1 cellular context compared by ENCODE assay signal in genomic region chr17:39014044-39014794, GRCh38.
TF ChIP-seq lines count a peak whose summit lies in the region.

No MANE protein-coding gene starts in this region.

TF ChIP-seq in K562, 482 proteins besides CTCF, POLR2A, EP300 and RAD21 (continued from another document and continues in another):
- no peak for TF ChIP-seq SMARCB1 (IDR thresholded peaks at IDR 0.05; ENCODE audit: insufficient read length, low read depth)
- no peak for TF ChIP-seq TOE1 (IDR thresholded peaks at IDR 0.05; ENCODE audit: borderline replicate concordance)
- no peak for TF ChIP-seq TOE1 (CRISPR knock-in tag; IDR thresholded peaks at IDR 0.05; ENCODE audit: borderline replicate concordance, low read depth)
- no peak for TF ChIP-seq PREB (CRISPR knock-in tag; IDR thresholded peaks at IDR 0.05)
- TF ChIP-seq POU5F1 (IDR thresholded peaks at IDR 0.05; ENCODE audit: borderline replicate concordance, low read depth, low read length, partially characterized antibody): no peak
- peak; percentile 92 for TF ChIP-seq MTF1 (CRISPR knock-in tag; IDR thresholded peaks at IDR 0.05; ENCODE audit: borderline replicate concordance)
- TF ChIP-seq MYC (IDR thresholded peaks at IDR 0.05; ENCODE audit: low read depth, low read length): no peak
- TF ChIP-seq MYC (CRISPR knock-in tag; IDR thresholded peaks at IDR 0.05; ENCODE audit: borderline replicate concordance, low read depth): peak; percentile 98
- peak; percentile 35 for TF ChIP-seq TAF9B (IDR thresholded peaks at IDR 0.05; ENCODE audit: partially characterized antibody)
- peak; percentile 97 for TF ChIP-seq SMAD3 (CRISPR knock-in tag; conservative IDR thresholded peaks at IDR 0.05)
- no peak for TF ChIP-seq HNRNPLL (IDR thresholded peaks at IDR 0.05; ENCODE audit: low read depth, low read length, poor library complexity, severe bottlenecking)
- TF ChIP-seq NFRKB (IDR thresholded peaks at IDR 0.05; ENCODE audit: low read depth): no peak
- TF ChIP-seq PHTF2 (CRISPR knock-in tag; IDR thresholded peaks at IDR 0.05): peak; percentile 74; the same call in 1 of the 2 replicates
- peak; percentile 97 for TF ChIP-seq ZBTB9 (CRISPR knock-in tag; IDR thresholded peaks at IDR 0.05)
- TF ChIP-seq ZNF217 (CRISPR knock-in tag; IDR thresholded peaks at IDR 0.05): no peak
- no peak for TF ChIP-seq CBX8 (IDR thresholded peaks at IDR 0.05; ENCODE audit: borderline replicate concordance, extremely low read depth, low read depth, low read length, poor library complexity, severe bottlenecking)
- TF ChIP-seq FIP1L1 (IDR thresholded peaks at IDR 0.05; ENCODE audit: low read depth, low read length, poor library complexity, severe bottlenecking): no peak
- peak; percentile 95 for TF ChIP-seq ILK (tag; IDR thresholded peaks at IDR 0.05; ENCODE audit: borderline replicate concordance, low read depth)
- TF ChIP-seq KAT7 (CRISPR knock-in tag; IDR thresholded peaks at IDR 0.05; ENCODE audit: borderline replicate concordance): no peak
- peak; percentile 44 for TF ChIP-seq DEAF1 (CRISPR knock-in tag; IDR thresholded peaks at IDR 0.05)
- no peak for TF ChIP-seq FOXP1 (CRISPR knock-in tag; IDR thresholded peaks at IDR 0.05)
- no peak for TF ChIP-seq ARID4B (CRISPR knock-in tag; IDR thresholded peaks at IDR 0.05)
- TF ChIP-seq SIN3A (IDR thresholded peaks at IDR 0.05; ENCODE audit: borderline replicate concordance in 2 of 2, control insufficient read depth in 1 of 2, low read depth in 2 of 2, low read length in 2 of 2): no peak
- no peak; the same call in 1 of the 2 replicates for TF ChIP-seq GATAD2B (IDR thresholded peaks at IDR 0.05; ENCODE audit: borderline replicate concordance)
- no peak for TF ChIP-seq ZNF512 (tag; IDR thresholded peaks at IDR 0.05)
- TF ChIP-seq KHSRP (IDR thresholded peaks at IDR 0.05): no peak
- TF ChIP-seq ZNF785 (CRISPR knock-in tag; IDR thresholded peaks at IDR 0.05): peak; percentile 82
- TF ChIP-seq EZH2 (IDR thresholded peaks at IDR 0.05; ENCODE audit: borderline replicate concordance, low read depth, low read length): no peak
- peak; percentile 92 for TF ChIP-seq PPARD (CRISPR knock-in tag; IDR thresholded peaks at IDR 0.05)
- no peak for TF ChIP-seq ZNF764 (CRISPR knock-in tag; IDR thresholded peaks at IDR 0.05; ENCODE audit: low read depth)
- TF ChIP-seq ASH1L (IDR thresholded peaks at IDR 0.05; ENCODE audit: borderline replicate concordance, low read depth, partially characterized antibody): no peak
- TF ChIP-seq THAP7 (CRISPR knock-in tag; IDR thresholded peaks at IDR 0.05): 0 out of 2 replicates have a peak, but pooled peaks have one; percentile 58
- TF ChIP-seq NEUROD1 (IDR thresholded peaks at IDR 0.05; ENCODE audit: borderline replicate concordance, low read depth, low read length, partially characterized antibody): no peak
- peak; percentile 98 for TF ChIP-seq ZNF766 (CRISPR knock-in tag; conservative IDR thresholded peaks at IDR 0.05)
- TF ChIP-seq ZBTB11 (CRISPR knock-in tag; IDR thresholded peaks at IDR 0.05): peak in 1 of 3 experiments; percentile 79; a peak in 2 of 6 replicates
